Comparison of ENCODE assay signal across 12 cellular contexts in genomic region chr6:145247677-145248419, GRCh38.
DNase-seq lines count a peak whose midpoint lies in the region; ATAC-seq and TF ChIP-seq lines count a peak whose summit lies in the region.
"Had no signal": no experiment of that assay in that cellular context is flagged by ENCODE, and none has a peak within 500 bp of the region (broad histone marks: within the 10 kb centered on the region; RNA-seq: fewer than 3 reads in every experiment).

No MANE protein-coding gene starts in this region.

- H3K4me2 ChIP-seq in fibroblast of lung (ENCODE audit: extremely low read depth, insufficient read depth, low read length) = no peak overlapping the region
- H3K4me2 ChIP-seq in SK-N-SH = no peak overlapping the region

- H3K4me3 ChIP-seq in A673 (ENCODE audit: low read depth, low read length, poor library complexity, severe bottlenecking) (no peak overlapping the region), fibroblast of lung (replicated peaks in 1 of 4; ENCODE audit: control extremely low read depth in 1 of 4, insufficient read depth in 1 of 4, low read depth in 3 of 4, low read length in 4 of 4) (no peak overlapping the region), SK-N-SH (ENCODE audit: low read depth in 2 of 2, low read length in 1 of 2) (no peak overlapping the region), lower leg skin (ENCODE audit: low read depth, poor library complexity, severe bottlenecking) (no peak overlapping the region)
- H3K4me3 ChIP-seq: lung, tibial artery had no signal

- no peaks in the 10 kb centered on the region for H3F3A ChIP-seq in SK-N-SH (replicated peaks; ENCODE audit: insufficient read depth)

- H3K9ac ChIP-seq in fibroblast of lung (ENCODE audit: insufficient read depth, low read length) (no peak overlapping the region), SK-N-SH (no peak overlapping the region)

- no peak for TF ChIP-seq POLR2A in lower leg skin (IDR thresholded peaks at IDR 0.05)

- H4K20me1 ChIP-seq in fibroblast of lung (ENCODE audit: control insufficient read depth, extremely low read depth, insufficient read depth, low read length) (no peaks in the 10 kb centered on the region), SK-N-SH (ENCODE audit: insufficient read depth) (no peaks in the 10 kb centered on the region)

- no peaks in the 10 kb centered on the region for H3K9me2 ChIP-seq in SK-N-SH

- no peak for TF ChIP-seq EP300 in SK-N-SH (IDR thresholded peaks at IDR 0.05; ENCODE audit: borderline replicate concordance in 1 of 2, low read depth in 1 of 2, low read length in 1 of 2)

- H3K27me3 ChIP-seq in A673 (replicated peaks; ENCODE audit: insufficient read depth, low read depth, low read length, poor library complexity) (no peaks in the 10 kb centered on the region), fibroblast of lung (ENCODE audit: control insufficient read depth, insufficient read depth, low read length) (no peaks in the 10 kb centered on the region), SK-N-SH (ENCODE audit: insufficient read depth) (no peaks in the 10 kb centered on the region)
- H3K27me3 ChIP-seq: tibial artery had no signal

- CTCF ChIA-PET in A673 (lab: Charles Lee) (no interaction called here), SK-N-SH (lab: Yijun Ruan, JAX) (no interaction called here)

- BruUV-seq in A673 (replicated peaks; lab: Mats Ljungman, UMichigan) = no TSS peak

- POLR2A ChIA-PET in A673 (lab: Charles Lee; ENCODE audit: low non-redundant PET) (no interaction called here), SK-N-SH (lab: Yijun Ruan, JAX) (no interaction called here)

- intact Hi-C loops in A673 (cut with micrococcal nuclease; ENCODE audit: unreplicated experiment) (no loop called here), lower leg skin (cut with DNase I; ENCODE audit: low total_unique reads) (no loop called here)

- ATAC-seq in HG03571 (IDR thresholded peaks at IDR 0.05; ENCODE audit: unreplicated experiment) = no peak

- 17% methylated on average over 6 of the region's 6 CpGs for WGBS in SK-N-SH (ENCODE audit: low lambda C conversion rate)
- 51 to 52% methylated on average over 6 of the region's 6 CpGs for WGBS in lower leg skin, 2 donors

- H3K27ac ChIP-seq in A673 (ENCODE audit: low read depth, low read length, poor library complexity, severe bottlenecking) (peak overlapping the region; percentile 66), fibroblast of lung (ENCODE audit: insufficient read depth, low read length) (no peak overlapping the region), SK-N-SH (ENCODE audit: low read depth in 2 of 2, low read length in 1 of 2) (no peak overlapping the region)
- H3K27ac ChIP-seq: tibial artery had no signal

- H3K36me3 ChIP-seq in A673 (ENCODE audit: insufficient read depth, low read length, poor library complexity, severe bottlenecking) = no peaks in the 10 kb centered on the region
- H3K36me3 ChIP-seq in fibroblast of lung (ENCODE audit: control insufficient read depth, insufficient read depth, low read length) = no peaks in the 10 kb centered on the region
- H3K36me3 ChIP-seq in SK-N-SH (replicated peaks in 1 of 2; ENCODE audit: control insufficient read depth in 1 of 2, insufficient read depth in 2 of 2, low read length in 1 of 2) = no peaks in the 10 kb centered on the region
- H3K36me3 ChIP-seq: tibial artery had no signal

- DNase-seq in A673 (ENCODE audit: low spot score) (peak; percentile 83), HCEC 1CT (peak; percentile 97), fibroblast of lung (ENCODE audit: low read depth in 2 of 2) (peak; percentile 93 to 97), SK-N-SH (no peak), lower leg skin (ENCODE audit: low spot score in 2 of 2) (no peak), mesenteric fat pad (ENCODE audit: low spot score) (no peak)
- DNase-seq: CD4-positive, alpha-beta memory T cell; KBM-7; tibial artery had no signal

- TF ChIP-seq CTCF in A673 (conservative IDR thresholded peaks at IDR 0.05; ENCODE audit: low read depth, low read length) = no peak
- no peak for TF ChIP-seq CTCF in fibroblast of lung (conservative IDR thresholded peaks at IDR 0.05 in 1 of 2, IDR thresholded peaks at IDR 0.05 in 1 of 2; ENCODE audit: low read depth in 1 of 2, low read length in 2 of 2)
- TF ChIP-seq CTCF in SK-N-SH (IDR thresholded peaks at IDR 0.05) = no peak
- no peak for TF ChIP-seq CTCF in lower leg skin (IDR thresholded peaks at IDR 0.05)

- H3K4me1 ChIP-seq in A673 (ENCODE audit: insufficient read depth, low read length, poor library complexity, severe bottlenecking) = peaks cover 34% of the 10 kb centered on the region
- no peaks in the 10 kb centered on the region for H3K4me1 ChIP-seq in fibroblast of lung (ENCODE audit: control insufficient read depth, extremely low read depth, insufficient read depth, low read length)
- H3K4me1 ChIP-seq in SK-N-SH (ENCODE audit: control insufficient read depth in 1 of 2, insufficient read depth in 2 of 2, low read depth in 1 of 2, low read length in 1 of 2) = peaks cover 0 to 5% of the 10 kb centered on the region in 2 experiments; a peak in 2 of 4 replicates
- H3K4me1 ChIP-seq: tibial artery had no signal

- H3K79me2 ChIP-seq in fibroblast of lung (ENCODE audit: control insufficient read depth, insufficient read depth, low read length) (no peaks in the 10 kb centered on the region), SK-N-SH (ENCODE audit: insufficient read depth) (no peaks in the 10 kb centered on the region)

- no peak for TF ChIP-seq RAD21 in SK-N-SH (IDR thresholded peaks at IDR 0.05; ENCODE audit: low read length)

- H2AFZ ChIP-seq in fibroblast of lung (ENCODE audit: low read length) (no peak overlapping the region), SK-N-SH (ENCODE audit: low read depth) (no peak overlapping the region)

- H3K9me3 ChIP-seq in A673 (ENCODE audit: low read depth, low read length, poor library complexity, severe bottlenecking) (peaks cover 5% of the 10 kb centered on the region), fibroblast of lung (ENCODE audit: control insufficient read depth, insufficient read depth, low read depth, low read length) (no peaks in the 10 kb centered on the region), SK-N-SH (no peaks in the 10 kb centered on the region)
- H3K9me3 ChIP-seq: tibial artery had no signal

TF ChIP-seq in PFSK-1, 5 proteins besides CTCF, POLR2A, EP300 and RAD21 (continues in another document):
- TF ChIP-seq TAF1 (IDR thresholded peaks at IDR 0.05; ENCODE audit: borderline replicate concordance, insufficient read depth, low read length) (no peak), SIN3A (IDR thresholded peaks at IDR 0.05; ENCODE audit: borderline replicate concordance, insufficient read depth, low read length) (peak; percentile 70; the same call in 1 of the 2 replicates), POLR2AphosphoS5 (IDR thresholded peaks at IDR 0.05; ENCODE audit: low read depth, low read length) (peak; percentile 47; the same call in 1 of the 2 replicates)

TF ChIP-seq in SK-N-SH, 30 proteins besides CTCF, POLR2A, EP300 and RAD21 (continues in another document):
- TF ChIP-seq, protein P1, sequence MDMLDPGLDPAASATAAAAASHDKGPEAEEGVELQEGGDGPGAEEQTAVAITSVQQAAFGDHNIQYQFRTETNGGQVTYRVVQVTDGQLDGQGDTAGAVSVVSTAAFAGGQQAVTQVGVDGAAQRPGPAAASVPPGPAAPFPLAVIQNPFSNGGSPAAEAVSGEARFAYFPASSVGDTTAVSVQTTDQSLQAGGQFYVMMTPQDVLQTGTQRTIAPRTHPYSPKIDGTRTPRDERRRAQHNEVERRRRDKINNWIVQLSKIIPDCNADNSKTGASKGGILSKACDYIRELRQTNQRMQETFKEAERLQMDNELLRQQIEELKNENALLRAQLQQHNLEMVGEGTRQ (IDR thresholded peaks at IDR 0.05; ENCODE audit: borderline replicate concordance, low read depth, low read length) = no peak
- no peak for TF ChIP-seq NRF1 (IDR thresholded peaks at IDR 0.05; ENCODE audit: low read depth, low read length)
- TF ChIP-seq EZH2phosphoT487 (IDR thresholded peaks at IDR 0.05; ENCODE audit: borderline replicate concordance, low read depth) = no peak
- TF ChIP-seq, protein P2, sequence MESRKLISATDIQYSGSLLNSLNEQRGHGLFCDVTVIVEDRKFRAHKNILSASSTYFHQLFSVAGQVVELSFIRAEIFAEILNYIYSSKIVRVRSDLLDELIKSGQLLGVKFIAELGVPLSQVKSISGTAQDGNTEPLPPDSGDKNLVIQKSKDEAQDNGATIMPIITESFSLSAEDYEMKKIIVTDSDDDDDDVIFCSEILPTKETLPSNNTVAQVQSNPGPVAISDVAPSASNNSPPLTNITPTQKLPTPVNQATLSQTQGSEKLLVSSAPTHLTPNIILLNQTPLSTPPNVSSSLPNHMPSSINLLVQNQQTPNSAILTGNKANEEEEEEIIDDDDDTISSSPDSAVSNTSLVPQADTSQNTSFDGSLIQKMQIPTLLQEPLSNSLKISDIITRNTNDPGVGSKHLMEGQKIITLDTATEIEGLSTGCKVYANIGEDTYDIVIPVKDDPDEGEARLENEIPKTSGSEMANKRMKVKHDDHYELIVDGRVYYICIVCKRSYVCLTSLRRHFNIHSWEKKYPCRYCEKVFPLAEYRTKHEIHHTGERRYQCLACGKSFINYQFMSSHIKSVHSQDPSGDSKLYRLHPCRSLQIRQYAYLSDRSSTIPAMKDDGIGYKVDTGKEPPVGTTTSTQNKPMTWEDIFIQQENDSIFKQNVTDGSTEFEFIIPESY (IDR thresholded peaks at IDR 0.05; ENCODE audit: borderline replicate concordance, low read depth) = no peak
- TF ChIP-seq ELF1 (IDR thresholded peaks at IDR 0.05) = no peak
- no peak for TF ChIP-seq MAX (IDR thresholded peaks at IDR 0.05; ENCODE audit: low read depth)
- no peak for TF ChIP-seq RXRA (IDR thresholded peaks at IDR 0.05; ENCODE audit: borderline replicate concordance, low read depth)
- TF ChIP-seq TAF1 (IDR thresholded peaks at IDR 0.05; ENCODE audit: borderline replicate concordance, low read depth, low read length) = no peak
- no peak for TF ChIP-seq TCF12 (IDR thresholded peaks at IDR 0.05)
- TF ChIP-seq GABPA (IDR thresholded peaks at IDR 0.05; ENCODE audit: low read depth) = no peak
- no peak for TF ChIP-seq RFX5 (IDR thresholded peaks at IDR 0.05; ENCODE audit: low read length)
- TF ChIP-seq SMC3 (IDR thresholded peaks at IDR 0.05; ENCODE audit: low read depth, low read length) = no peak

Comparison
In these comparisons a context has a peak if more than half of its experiments do, and no peak if none do; other contexts are left out.
1. DNase-seq: peak in A673 (single experiment), HCEC 1CT (single experiment) and fibroblast of lung (2 of 2); none in SK-N-SH (single experiment), lower leg skin (0 of 2) and mesenteric fat pad (single experiment).